In genomic region chr12:81077686-81078441, GRCh38 we compare ENCODE assay signal across 1 cellular context.
TF ChIP-seq lines count a peak whose summit lies in the region.

Gene ACSS3 (plus strand): TSS chr12:81078079. CDS start chr12:81078121, 42 bp downstream.

TF ChIP-seq in HepG2, 621 proteins besides CTCF, POLR2A, EP300 and RAD21 (continued from another document and continues in another):
- TF ChIP-seq ZBTB26 (CRISPR knock-in tag; IDR thresholded peaks at IDR 0.05; ENCODE audit: borderline replicate concordance) (0 out of 2 replicates have a peak, but pooled peaks have one; percentile 26), SAP130 (CRISPR knock-in tag; IDR thresholded peaks at IDR 0.05; ENCODE audit: low read depth) (peak; percentile 39; the same call in 1 of the 2 replicates), GABPA (IDR thresholded peaks at IDR 0.05; ENCODE audit: low read depth, low read length) (no peak), GABPA (CRISPR knock-in tag; IDR thresholded peaks at IDR 0.05; ENCODE audit: low read depth) (peak; percentile 50), HNRNPH1 (optimal IDR thresholded peaks at IDR 0.05; ENCODE audit: low read depth, low read length) (peak; percentile 67), PTBP1 (IDR thresholded peaks at IDR 0.05; ENCODE audit: low read depth, low read length, poor library complexity, severe bottlenecking) (peak; percentile 52), LCORL (IDR thresholded peaks at IDR 0.05) (no peak), LCORL (CRISPR knock-in tag; IDR thresholded peaks at IDR 0.05) (0 out of 2 replicates have a peak, but pooled peaks have one; percentile 21), CSRNP2 (CRISPR knock-in tag; conservative IDR thresholded peaks at IDR 0.05; ENCODE audit: low read depth) (no peak), GABPB1 (CRISPR knock-in tag; IDR thresholded peaks at IDR 0.05) (peak; percentile 80), PATZ1 (CRISPR knock-in tag; IDR thresholded peaks at IDR 0.05) (peak; percentile 82), KAT8 (CRISPR knock-in tag; IDR thresholded peaks at IDR 0.05) (peak; percentile 53), KLF6 (CRISPR knock-in tag; IDR thresholded peaks at IDR 0.05) (peak; percentile 54; the same call in 1 of the 2 replicates), POGZ (CRISPR knock-in tag; IDR thresholded peaks at IDR 0.05) (peak; percentile 58; the same call in 1 of the 2 replicates), ZNF484 (CRISPR knock-in tag; IDR thresholded peaks at IDR 0.05; ENCODE audit: borderline replicate concordance, low read depth) (no peak), ZNF12 (CRISPR knock-in tag; IDR thresholded peaks at IDR 0.05) (peak; percentile 51; the same call in 1 of the 2 replicates), MAX (IDR thresholded peaks at IDR 0.05) (peak; percentile 19), SRSF1 (optimal IDR thresholded peaks at IDR 0.05; ENCODE audit: low read depth, low read length) (peak; percentile 90), YEATS4 (CRISPR knock-in tag; IDR thresholded peaks at IDR 0.05; ENCODE audit: borderline replicate concordance) (peak; percentile 72), EEA1 (CRISPR knock-in tag; IDR thresholded peaks at IDR 0.05; ENCODE audit: borderline replicate concordance) (0 out of 2 replicates have a peak, but pooled peaks have one; percentile 9), SP4 (CRISPR knock-in tag; IDR thresholded peaks at IDR 0.05) (peak; percentile 53; the same call in 1 of the 2 replicates), ZSCAN20 (CRISPR knock-in tag; IDR thresholded peaks at IDR 0.05; ENCODE audit: borderline replicate concordance) (0 out of 2 replicates have a peak, but pooled peaks have one; percentile 17)
- TF ChIP-seq, protein P1, sequence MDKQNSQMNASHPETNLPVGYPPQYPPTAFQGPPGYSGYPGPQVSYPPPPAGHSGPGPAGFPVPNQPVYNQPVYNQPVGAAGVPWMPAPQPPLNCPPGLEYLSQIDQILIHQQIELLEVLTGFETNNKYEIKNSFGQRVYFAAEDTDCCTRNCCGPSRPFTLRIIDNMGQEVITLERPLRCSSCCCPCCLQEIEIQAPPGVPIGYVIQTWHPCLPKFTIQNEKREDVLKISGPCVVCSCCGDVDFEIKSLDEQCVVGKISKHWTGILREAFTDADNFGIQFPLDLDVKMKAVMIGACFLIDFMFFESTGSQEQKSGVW (CRISPR knock-in tag; IDR thresholded peaks at IDR 0.05; ENCODE audit: borderline replicate concordance): no peak
- TF ChIP-seq, protein P2, sequence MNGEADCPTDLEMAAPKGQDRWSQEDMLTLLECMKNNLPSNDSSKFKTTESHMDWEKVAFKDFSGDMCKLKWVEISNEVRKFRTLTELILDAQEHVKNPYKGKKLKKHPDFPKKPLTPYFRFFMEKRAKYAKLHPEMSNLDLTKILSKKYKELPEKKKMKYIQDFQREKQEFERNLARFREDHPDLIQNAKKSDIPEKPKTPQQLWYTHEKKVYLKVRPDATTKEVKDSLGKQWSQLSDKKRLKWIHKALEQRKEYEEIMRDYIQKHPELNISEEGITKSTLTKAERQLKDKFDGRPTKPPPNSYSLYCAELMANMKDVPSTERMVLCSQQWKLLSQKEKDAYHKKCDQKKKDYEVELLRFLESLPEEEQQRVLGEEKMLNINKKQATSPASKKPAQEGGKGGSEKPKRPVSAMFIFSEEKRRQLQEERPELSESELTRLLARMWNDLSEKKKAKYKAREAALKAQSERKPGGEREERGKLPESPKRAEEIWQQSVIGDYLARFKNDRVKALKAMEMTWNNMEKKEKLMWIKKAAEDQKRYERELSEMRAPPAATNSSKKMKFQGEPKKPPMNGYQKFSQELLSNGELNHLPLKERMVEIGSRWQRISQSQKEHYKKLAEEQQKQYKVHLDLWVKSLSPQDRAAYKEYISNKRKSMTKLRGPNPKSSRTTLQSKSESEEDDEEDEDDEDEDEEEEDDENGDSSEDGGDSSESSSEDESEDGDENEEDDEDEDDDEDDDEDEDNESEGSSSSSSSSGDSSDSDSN (CRISPR knock-in tag; IDR thresholded peaks at IDR 0.05): peak; percentile 54; the same call in 1 of the 2 replicates
- TF ChIP-seq, protein P3, sequence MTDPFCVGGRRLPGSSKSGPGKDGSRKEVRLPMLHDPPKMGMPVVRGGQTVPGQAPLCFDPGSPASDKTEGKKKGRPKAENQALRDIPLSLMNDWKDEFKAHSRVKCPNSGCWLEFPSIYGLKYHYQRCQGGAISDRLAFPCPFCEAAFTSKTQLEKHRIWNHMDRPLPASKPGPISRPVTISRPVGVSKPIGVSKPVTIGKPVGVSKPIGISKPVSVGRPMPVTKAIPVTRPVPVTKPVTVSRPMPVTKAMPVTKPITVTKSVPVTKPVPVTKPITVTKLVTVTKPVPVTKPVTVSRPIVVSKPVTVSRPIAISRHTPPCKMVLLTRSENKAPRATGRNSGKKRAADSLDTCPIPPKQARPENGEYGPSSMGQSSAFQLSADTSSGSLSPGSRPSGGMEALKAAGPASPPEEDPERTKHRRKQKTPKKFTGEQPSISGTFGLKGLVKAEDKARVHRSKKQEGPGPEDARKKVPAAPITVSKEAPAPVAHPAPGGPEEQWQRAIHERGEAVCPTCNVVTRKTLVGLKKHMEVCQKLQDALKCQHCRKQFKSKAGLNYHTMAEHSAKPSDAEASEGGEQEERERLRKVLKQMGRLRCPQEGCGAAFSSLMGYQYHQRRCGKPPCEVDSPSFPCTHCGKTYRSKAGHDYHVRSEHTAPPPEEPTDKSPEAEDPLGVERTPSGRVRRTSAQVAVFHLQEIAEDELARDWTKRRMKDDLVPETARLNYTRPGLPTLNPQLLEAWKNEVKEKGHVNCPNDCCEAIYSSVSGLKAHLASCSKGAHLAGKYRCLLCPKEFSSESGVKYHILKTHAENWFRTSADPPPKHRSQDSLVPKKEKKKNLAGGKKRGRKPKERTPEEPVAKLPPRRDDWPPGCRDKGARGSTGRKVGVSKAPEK (CRISPR knock-in tag; IDR thresholded peaks at IDR 0.05; ENCODE audit: borderline replicate concordance): 0 out of 2 replicates have a peak, but pooled peaks have one; percentile 31
- TF ChIP-seq, protein P4, sequence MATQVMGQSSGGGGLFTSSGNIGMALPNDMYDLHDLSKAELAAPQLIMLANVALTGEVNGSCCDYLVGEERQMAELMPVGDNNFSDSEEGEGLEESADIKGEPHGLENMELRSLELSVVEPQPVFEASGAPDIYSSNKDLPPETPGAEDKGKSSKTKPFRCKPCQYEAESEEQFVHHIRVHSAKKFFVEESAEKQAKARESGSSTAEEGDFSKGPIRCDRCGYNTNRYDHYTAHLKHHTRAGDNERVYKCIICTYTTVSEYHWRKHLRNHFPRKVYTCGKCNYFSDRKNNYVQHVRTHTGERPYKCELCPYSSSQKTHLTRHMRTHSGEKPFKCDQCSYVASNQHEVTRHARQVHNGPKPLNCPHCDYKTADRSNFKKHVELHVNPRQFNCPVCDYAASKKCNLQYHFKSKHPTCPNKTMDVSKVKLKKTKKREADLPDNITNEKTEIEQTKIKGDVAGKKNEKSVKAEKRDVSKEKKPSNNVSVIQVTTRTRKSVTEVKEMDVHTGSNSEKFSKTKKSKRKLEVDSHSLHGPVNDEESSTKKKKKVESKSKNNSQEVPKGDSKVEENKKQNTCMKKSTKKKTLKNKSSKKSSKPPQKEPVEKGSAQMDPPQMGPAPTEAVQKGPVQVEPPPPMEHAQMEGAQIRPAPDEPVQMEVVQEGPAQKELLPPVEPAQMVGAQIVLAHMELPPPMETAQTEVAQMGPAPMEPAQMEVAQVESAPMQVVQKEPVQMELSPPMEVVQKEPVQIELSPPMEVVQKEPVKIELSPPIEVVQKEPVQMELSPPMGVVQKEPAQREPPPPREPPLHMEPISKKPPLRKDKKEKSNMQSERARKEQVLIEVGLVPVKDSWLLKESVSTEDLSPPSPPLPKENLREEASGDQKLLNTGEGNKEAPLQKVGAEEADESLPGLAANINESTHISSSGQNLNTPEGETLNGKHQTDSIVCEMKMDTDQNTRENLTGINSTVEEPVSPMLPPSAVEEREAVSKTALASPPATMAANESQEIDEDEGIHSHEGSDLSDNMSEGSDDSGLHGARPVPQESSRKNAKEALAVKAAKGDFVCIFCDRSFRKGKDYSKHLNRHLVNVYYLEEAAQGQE (IDR thresholded peaks at IDR 0.05; ENCODE audit: borderline replicate concordance in 1 of 2, low read depth in 1 of 2, low read length in 2 of 2): peak in 1 of 2 experiments; percentile 42; a peak in 1 of 4 replicates
- TF ChIP-seq, protein P5, sequence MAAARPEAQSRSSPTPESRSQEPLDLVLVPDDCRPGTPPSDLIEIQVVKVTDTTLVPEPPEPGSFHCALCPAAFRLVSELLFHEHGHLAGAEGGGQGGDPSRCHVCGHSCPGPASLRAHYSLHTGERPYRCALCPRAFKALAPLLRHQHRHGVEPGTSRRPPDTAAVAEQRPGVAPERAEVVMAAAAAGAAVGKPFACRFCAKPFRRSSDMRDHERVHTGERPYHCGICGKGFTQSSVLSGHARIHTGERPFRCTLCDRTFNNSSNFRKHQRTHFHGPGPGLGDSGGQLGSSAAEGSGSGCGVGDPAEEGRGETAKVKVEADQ (CRISPR knock-in tag; IDR thresholded peaks at IDR 0.05; ENCODE audit: borderline replicate concordance): 0 out of 2 replicates have a peak, but pooled peaks have one; percentile 66
- TF ChIP-seq, protein P6, sequence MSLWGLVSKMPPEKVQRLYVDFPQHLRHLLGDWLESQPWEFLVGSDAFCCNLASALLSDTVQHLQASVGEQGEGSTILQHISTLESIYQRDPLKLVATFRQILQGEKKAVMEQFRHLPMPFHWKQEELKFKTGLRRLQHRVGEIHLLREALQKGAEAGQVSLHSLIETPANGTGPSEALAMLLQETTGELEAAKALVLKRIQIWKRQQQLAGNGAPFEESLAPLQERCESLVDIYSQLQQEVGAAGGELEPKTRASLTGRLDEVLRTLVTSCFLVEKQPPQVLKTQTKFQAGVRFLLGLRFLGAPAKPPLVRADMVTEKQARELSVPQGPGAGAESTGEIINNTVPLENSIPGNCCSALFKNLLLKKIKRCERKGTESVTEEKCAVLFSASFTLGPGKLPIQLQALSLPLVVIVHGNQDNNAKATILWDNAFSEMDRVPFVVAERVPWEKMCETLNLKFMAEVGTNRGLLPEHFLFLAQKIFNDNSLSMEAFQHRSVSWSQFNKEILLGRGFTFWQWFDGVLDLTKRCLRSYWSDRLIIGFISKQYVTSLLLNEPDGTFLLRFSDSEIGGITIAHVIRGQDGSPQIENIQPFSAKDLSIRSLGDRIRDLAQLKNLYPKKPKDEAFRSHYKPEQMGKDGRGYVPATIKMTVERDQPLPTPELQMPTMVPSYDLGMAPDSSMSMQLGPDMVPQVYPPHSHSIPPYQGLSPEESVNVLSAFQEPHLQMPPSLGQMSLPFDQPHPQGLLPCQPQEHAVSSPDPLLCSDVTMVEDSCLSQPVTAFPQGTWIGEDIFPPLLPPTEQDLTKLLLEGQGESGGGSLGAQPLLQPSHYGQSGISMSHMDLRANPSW (CRISPR knock-in tag; IDR thresholded peaks at IDR 0.05; ENCODE audit: borderline replicate concordance): peak; percentile 23; the same call in 1 of the 2 replicates
- TF ChIP-seq, protein P7, sequence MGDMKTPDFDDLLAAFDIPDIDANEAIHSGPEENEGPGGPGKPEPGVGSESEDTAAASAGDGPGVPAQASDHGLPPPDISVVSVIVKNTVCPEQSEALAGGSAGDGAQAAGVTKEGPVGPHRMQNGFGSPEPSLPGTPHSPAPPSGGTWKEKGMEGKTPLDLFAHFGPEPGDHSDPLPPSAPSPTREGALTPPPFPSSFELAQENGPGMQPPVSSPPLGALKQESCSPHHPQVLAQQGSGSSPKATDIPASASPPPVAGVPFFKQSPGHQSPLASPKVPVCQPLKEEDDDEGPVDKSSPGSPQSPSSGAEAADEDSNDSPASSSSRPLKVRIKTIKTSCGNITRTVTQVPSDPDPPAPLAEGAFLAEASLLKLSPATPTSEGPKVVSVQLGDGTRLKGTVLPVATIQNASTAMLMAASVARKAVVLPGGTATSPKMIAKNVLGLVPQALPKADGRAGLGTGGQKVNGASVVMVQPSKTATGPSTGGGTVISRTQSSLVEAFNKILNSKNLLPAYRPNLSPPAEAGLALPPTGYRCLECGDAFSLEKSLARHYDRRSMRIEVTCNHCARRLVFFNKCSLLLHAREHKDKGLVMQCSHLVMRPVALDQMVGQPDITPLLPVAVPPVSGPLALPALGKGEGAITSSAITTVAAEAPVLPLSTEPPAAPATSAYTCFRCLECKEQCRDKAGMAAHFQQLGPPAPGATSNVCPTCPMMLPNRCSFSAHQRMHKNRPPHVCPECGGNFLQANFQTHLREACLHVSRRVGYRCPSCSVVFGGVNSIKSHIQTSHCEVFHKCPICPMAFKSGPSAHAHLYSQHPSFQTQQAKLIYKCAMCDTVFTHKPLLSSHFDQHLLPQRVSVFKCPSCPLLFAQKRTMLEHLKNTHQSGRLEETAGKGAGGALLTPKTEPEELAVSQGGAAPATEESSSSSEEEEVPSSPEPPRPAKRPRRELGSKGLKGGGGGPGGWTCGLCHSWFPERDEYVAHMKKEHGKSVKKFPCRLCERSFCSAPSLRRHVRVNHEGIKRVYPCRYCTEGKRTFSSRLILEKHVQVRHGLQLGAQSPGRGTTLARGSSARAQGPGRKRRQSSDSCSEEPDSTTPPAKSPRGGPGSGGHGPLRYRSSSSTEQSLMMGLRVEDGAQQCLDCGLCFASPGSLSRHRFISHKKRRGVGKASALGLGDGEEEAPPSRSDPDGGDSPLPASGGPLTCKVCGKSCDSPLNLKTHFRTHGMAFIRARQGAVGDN (CRISPR knock-in tag; IDR thresholded peaks at IDR 0.05): peak; percentile 87
